8 cellular contexts compared by ENCODE assay signal in the genomic region with DNA sequence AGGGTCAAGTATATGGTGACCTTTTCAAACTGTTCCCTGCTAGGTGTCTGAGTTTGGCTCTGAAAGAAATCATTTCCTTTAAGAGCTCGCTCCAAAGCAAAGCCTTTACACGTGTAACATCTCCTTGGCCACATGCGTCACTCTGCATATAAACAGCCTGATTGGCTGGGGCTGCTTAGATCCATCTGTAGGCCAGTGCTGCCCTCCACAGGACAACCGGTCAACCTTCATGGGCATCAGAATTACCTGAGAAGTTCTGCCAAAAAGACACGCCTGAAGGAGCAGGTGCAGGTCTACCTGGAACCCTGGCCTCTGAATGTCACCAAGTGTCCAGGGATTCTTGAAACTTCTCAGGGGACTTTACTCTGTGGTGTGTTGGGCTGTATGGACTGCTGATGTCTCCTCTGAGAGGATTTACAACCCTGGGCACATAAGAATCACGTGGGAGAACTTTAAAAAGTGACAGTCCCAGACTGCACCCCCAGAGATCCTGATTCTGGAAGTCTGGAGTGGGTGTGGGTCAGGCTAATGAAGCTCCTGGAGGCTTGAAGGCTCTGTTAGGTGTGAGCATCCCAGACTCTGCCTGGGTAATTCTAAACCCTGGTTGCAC.
DNase-seq lines count a peak whose midpoint lies in the region; FAIRE-seq and TF ChIP-seq lines count a peak whose summit lies in the region.

No MANE protein-coding gene starts in this region.

- H3K27ac ChIP-seq in RWPE1, result no peak overlapping the region
- no peak overlapping the region for H3K27ac ChIP-seq in osteoblast (ENCODE audit: low read depth, low read length)
- no peak overlapping the region for H3K27ac ChIP-seq in tibial artery

- H4K20me1 ChIP-seq in Loucy (ENCODE audit: insufficient read depth, low read length, poor library complexity, severe bottlenecking) (no peaks in the 10 kb centered on the region), osteoblast (ENCODE audit: insufficient read depth, low read length) (no peaks in the 10 kb centered on the region)

- intact Hi-C loops in tibial artery (cut with DNase I; ENCODE audit: low total_unique reads), result loop anchor here (2.0 kb wide), 1 partner anchor 500 kb away; no protein-coding TSS in a partner anchor

- CTCF ChIA-PET in RWPE1 (lab: Yijun Ruan, JAX), result interaction anchor here (0.5 to 5.1 kb wide), 8 partner anchors 19 to 527 kb away, joined by 3 to 116 read pairs (median 4); partner anchors contain the start of gene GADD45G

- H3K9me2 ChIP-seq in Loucy (replicated peaks; ENCODE audit: low read depth, low read length), result no peaks in the 10 kb centered on the region

- POLR2A ChIA-PET in RWPE1 (lab: Yijun Ruan, JAX; ENCODE audit: low non-redundant PET), result no interaction called here

- H3K4me3 ChIP-seq in H7 (ENCODE audit: insufficient read depth, low read depth, low read length), result no peak overlapping the region
- no peak overlapping the region for H3K4me3 ChIP-seq in Loucy (ENCODE audit: low read length, poor library complexity, severe bottlenecking)
- no peak overlapping the region for H3K4me3 ChIP-seq in osteoblast (ENCODE audit: insufficient read depth, low read length)
- H3K4me3 ChIP-seq in tibial artery, result no peak overlapping the region

- H3K4me2 ChIP-seq in Loucy (ENCODE audit: low read depth, low read length, poor library complexity, severe bottlenecking) (no peak overlapping the region), osteoblast (ENCODE audit: insufficient read depth, low read length) (no peak overlapping the region)

- no peaks in the 10 kb centered on the region for H3K9me3 ChIP-seq in Loucy (ENCODE audit: insufficient read depth, low read depth, low read length)
- no peaks in the 10 kb centered on the region for H3K9me3 ChIP-seq in osteoblast (ENCODE audit: low read depth, low read length)
- H3K9me3 ChIP-seq in tibial artery, result no peaks in the 10 kb centered on the region

- TF ChIP-seq CTCF in Loucy (conservative IDR thresholded peaks at IDR 0.05; ENCODE audit: low read length) (peak; percentile 93), RWPE1 (conservative IDR thresholded peaks at IDR 0.05; ENCODE audit: low read depth) (peak; percentile 69), osteoblast (IDR thresholded peaks at IDR 0.05; ENCODE audit: extremely low read depth, low read depth, low read length) (peak; percentile 81), tibial artery (IDR thresholded peaks at IDR 0.05) (peak; percentile 77 to 91)

- H3K9ac ChIP-seq in Loucy (ENCODE audit: low read depth, low read length, poor library complexity, severe bottlenecking), result no peak overlapping the region

- no peaks in the 10 kb centered on the region for H3K4me1 ChIP-seq in Loucy (ENCODE audit: insufficient read depth, low read length, poor library complexity, severe bottlenecking)
- H3K4me1 ChIP-seq in osteoblast (ENCODE audit: insufficient read depth, low read length), result no peaks in the 10 kb centered on the region
- peaks cover 0 to 4% (median 0%) of the 10 kb centered on the region in 4 donors for H3K4me1 ChIP-seq in tibial artery

- H3K27me3 ChIP-seq in H7 (ENCODE audit: control insufficient read depth, insufficient read depth, low read length) (no peaks in the 10 kb centered on the region), Loucy (ENCODE audit: insufficient read depth, low read length, poor library complexity, severe bottlenecking) (no peaks in the 10 kb centered on the region), osteoblast (ENCODE audit: insufficient read depth, low read length) (no peaks in the 10 kb centered on the region), tibial artery (no peaks in the 10 kb centered on the region)

- H3K36me3 ChIP-seq in H7 (replicated peaks; ENCODE audit: control insufficient read depth, insufficient read depth, low read length) (no peaks in the 10 kb centered on the region), Loucy (ENCODE audit: insufficient read depth, low read length) (no peaks in the 10 kb centered on the region), osteoblast (ENCODE audit: insufficient read depth, low read length) (no peaks in the 10 kb centered on the region), tibial artery (no peaks in the 10 kb centered on the region)

- H3F3A ChIP-seq in Loucy (ENCODE audit: low read depth), result no peaks in the 10 kb centered on the region

- H2AFZ ChIP-seq in Loucy (ENCODE audit: low read length), result peak overlapping the region; percentile 57
- peak overlapping the region; percentile 7 for H2AFZ ChIP-seq in osteoblast (ENCODE audit: low read length)

- no peak for FAIRE-seq in frontal cortex (lab: Jason Lieb, UNC)

- DNase-seq in EL (peak; percentile 49), H7 (peak; percentile 89), RWPE1 (ENCODE audit: low spot score) (peak; percentile 96), frontal cortex (ENCODE audit: low spot score in 2 of 2) (peak; percentile 49 to 80), osteoblast (ENCODE audit: insufficient read length, low spot score, missing footprints) (peak; percentile 97), tibial artery (peak; percentile 81 to 88)
- DNase-seq in activated effector memory CD4-positive, alpha-beta T cell treated with anti-CD3 and anti-CD28 coated beads, Interleukin-2, amount 50 U/mL, for 16 hours, result peak; percentile 89

- no peaks in the 10 kb centered on the region for H3K79me2 ChIP-seq in Loucy (ENCODE audit: insufficient read depth, low read length)
- H3K79me2 ChIP-seq in osteoblast (ENCODE audit: insufficient read depth, low read length), result no peaks in the 10 kb centered on the region
